ENCODE assay signal across 9 cellular contexts in the genomic region with DNA sequence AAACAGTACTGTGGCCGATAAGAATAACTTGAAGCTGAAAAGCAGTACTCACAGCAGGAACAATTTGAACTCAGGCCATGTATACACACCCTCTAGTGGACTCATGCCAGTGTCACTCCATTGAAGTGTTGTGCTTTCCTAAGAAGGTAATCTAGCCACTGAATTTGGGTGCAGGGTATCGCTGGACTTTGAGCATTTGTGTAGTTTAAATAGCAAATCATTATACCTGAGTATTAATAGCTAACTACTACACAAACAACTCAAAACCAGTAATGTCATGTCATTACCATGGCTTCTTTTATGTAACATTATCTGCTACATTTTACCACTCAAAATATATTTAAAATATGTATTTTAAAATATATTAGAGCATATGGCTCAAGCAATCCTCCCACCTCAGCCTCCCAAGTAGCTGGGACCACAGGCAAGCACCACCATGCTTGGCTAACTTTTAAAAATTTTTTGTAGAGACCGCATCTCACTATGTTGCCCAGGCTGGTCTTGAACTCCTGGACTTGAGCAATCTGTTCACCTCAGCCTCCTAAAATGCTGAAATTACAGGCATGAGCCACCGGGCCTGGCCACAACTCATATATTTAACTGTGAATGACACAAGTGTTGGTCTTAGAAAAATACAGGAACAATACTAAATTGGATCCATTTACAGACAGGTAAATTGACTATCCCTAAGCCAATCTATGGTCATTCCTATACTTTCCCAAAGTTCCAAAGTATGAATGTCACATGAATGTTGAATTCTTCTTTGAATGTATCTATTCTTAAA. TPM values are rescaled to one million over a fixed set of nuclear protein-coding genes. Genes with fewer than 3 reads are reported as not detected.
A peak's percentile ranks its signal among the peaks of the same experiment; 100 is the strongest.
DNase-seq lines count a peak whose midpoint lies in the region; ATAC-seq and TF ChIP-seq lines count a peak whose summit lies in the region.
"Had no signal": no experiment of that assay in that cellular context is flagged by ENCODE, and none has a peak within 500 bp of the region (broad histone marks: within the 10 kb centered on the region; RNA-seq: fewer than 3 reads in every experiment).

No MANE protein-coding gene starts in this region.

- no peak overlapping the region for H3K14ac ChIP-seq in H9 (ENCODE audit: insufficient read depth, low read length)

- H3K27ac Mint-ChIP-seq in H9: peak overlapping the region in 1 of 3 experiments; percentile 52; a peak in 1 of 7 replicates

- H3K4me1 ChIP-seq in H9 (ENCODE audit: insufficient read depth, low read length) (no peaks in the 10 kb centered on the region), ascending aorta (peaks cover 0 to 20% of the 10 kb centered on the region in 2 donors)

- no peak overlapping the region for H2BK5ac ChIP-seq in H9 (ENCODE audit: insufficient read length, low read length)

- H3K36me3 Mint-ChIP-seq in H9 (ENCODE audit: insufficient read depth in 1 of 3, low read depth in 3 of 3): peaks cover 29 to 70% (median 53%) of the 10 kb centered on the region in 3 experiments; a peak in 6 of 7 replicates

- H4K5ac ChIP-seq in H9 (ENCODE audit: insufficient read length, low read depth, low read length): no peak overlapping the region

- TF ChIP-seq CTCF in H9 (conservative IDR thresholded peaks at IDR 0.05) (peak; percentile 37; the same call in 2 of the 3 replicates), ascending aorta (IDR thresholded peaks at IDR 0.05) (no peak)

- no peak overlapping the region for H4K8ac ChIP-seq in H9 (replicated peaks; ENCODE audit: insufficient read length, low read depth, low read length)

- intact Hi-C loops in ascending aorta (cut with DNase I): no loop called here

- H3K9ac ChIP-seq in H9 (ENCODE audit: extremely low read depth, insufficient read length, low read length): no peak overlapping the region

- H3K27me3 ChIP-seq in H9 (ENCODE audit: insufficient read depth, low read length) (no peaks in the 10 kb centered on the region), ascending aorta (no peaks in the 10 kb centered on the region)

- H2BK15ac ChIP-seq in H9 (ENCODE audit: low read depth, low read length): no peak overlapping the region

- H3K4me3 Mint-ChIP-seq in H9: no peak overlapping the region
- H3K4me3 Mint-ChIP-seq: stimulated activated naive B cell treated with anti-CD40 and anti-IgM and Interleukin-4, amounts not matched to agents 10 μg/mL and 1 μg/mL and 100 μg/mL, for 72 hours had no signal

- no peak overlapping the region for H3K4ac ChIP-seq in H9 (ENCODE audit: low read depth, low read length)

- H3T11ph ChIP-seq in H9 (ENCODE audit: low read length): no peak overlapping the region

- in situ Hi-C loops in ACHN (cut with HindIII; ENCODE audit: low pct_ligation_motif_present, low pct_unique_long_range_greater_than_20kb, low sequenced_read_pairs): no loop called here

- no CpG with 5 or more reads among the region's 4 CpGs for WGBS in H9 (ENCODE audit: extremely low coverage, insufficient read length, low lambda C conversion rate)

- H2BK120ac ChIP-seq in H9 (ENCODE audit: low read depth, low read length, poor library complexity, severe bottlenecking): no peak overlapping the region

- H3K18ac ChIP-seq in H9 (ENCODE audit: insufficient read length, low read depth, low read length): no peak overlapping the region

- H4K91ac ChIP-seq in H9 (ENCODE audit: insufficient read length, low read depth, low read length): no peak overlapping the region

- no peaks in the 10 kb centered on the region for H3K9me3 Mint-ChIP-seq in H9
- H3K9me3 Mint-ChIP-seq: stimulated activated naive B cell treated with anti-CD40 and anti-IgM and Interleukin-4, amounts not matched to agents 10 μg/mL and 1 μg/mL and 100 μg/mL, for 72 hours had no signal

- H3K4me1 Mint-ChIP-seq in H9: no peaks in the 10 kb centered on the region

- H4K20me1 ChIP-seq in H9 (ENCODE audit: control insufficient read depth, insufficient read depth, insufficient read length): no peaks in the 10 kb centered on the region

- no peak overlapping the region for H2BK12ac ChIP-seq in H9 (ENCODE audit: insufficient read length, low read depth, low read length)

- no peaks in the 10 kb centered on the region for H3K27me3 Mint-ChIP-seq in H9 (ENCODE audit: low read depth)
- H3K27me3 Mint-ChIP-seq: stimulated activated naive B cell treated with anti-CD40 and anti-IgM and Interleukin-4, amounts not matched to agents 10 μg/mL and 1 μg/mL and 100 μg/mL, for 72 hours had no signal

- peaks cover 27 to 54% of the 10 kb centered on the region in 2 donors for H3K36me3 ChIP-seq in ascending aorta

- H3K79me1 ChIP-seq in H9 (ENCODE audit: insufficient read depth, low read depth, low read length, poor library complexity, severe bottlenecking): peaks cover 2% of the 10 kb centered on the region

- H3K9me3 ChIP-seq in H9 (ENCODE audit: control insufficient read depth, low read depth, low read length): no peaks in the 10 kb centered on the region
- no peaks in the 10 kb centered on the region for H3K9me3 ChIP-seq in ascending aorta

- DNase-seq in ACHN (peak; percentile 31), H9 (no peak), ascending aorta (ENCODE audit: low spot score in 2 of 2) (no peak), iris pigment epithelial cell (ENCODE audit: low read depth) (peak; percentile 51)
- DNase-seq: stimulated activated naive B cell treated with anti-CD40 and anti-IgM and Interleukin-4, amounts not matched to agents 10 μg/mL and 1 μg/mL and 100 μg/mL, for 72 hours had no signal

- H3K4me2 ChIP-seq in H9 (ENCODE audit: insufficient read depth, insufficient read length, low read length): no peak overlapping the region

- H3K23ac ChIP-seq in H9 (ENCODE audit: insufficient read length, low read depth, low read length): no peak overlapping the region

- no peak overlapping the region for H3K4me3 ChIP-seq in ascending aorta

- H3K56ac ChIP-seq in H9 (ENCODE audit: insufficient read length, low read depth, low read length): no peak overlapping the region

- H2BK20ac ChIP-seq in H9 (ENCODE audit: low read depth, low read length, poor library complexity, severe bottlenecking): no peak overlapping the region

- no peaks in the 10 kb centered on the region for H3K23me2 ChIP-seq in H9 (ENCODE audit: insufficient read length, low read depth, low read length, poor library complexity, severe bottlenecking)

- ATAC-seq in HG03439 (IDR thresholded peaks at IDR 0.05; ENCODE audit: unreplicated experiment) (no peak), GM21360 (IDR thresholded peaks at IDR 0.05; ENCODE audit: unreplicated experiment) (no peak), GM21381 (IDR thresholded peaks at IDR 0.05; ENCODE audit: unreplicated experiment) (no peak), HG03520 (IDR thresholded peaks at IDR 0.05; ENCODE audit: unreplicated experiment) (no peak)
- ATAC-seq: stimulated activated naive B cell treated with anti-CD40 and anti-IgM and Interleukin-4, amounts not matched to agents 10 μg/mL and 1 μg/mL and 100 μg/mL, for 72 hours had no signal

- H3K27ac ChIP-seq in H9 (ENCODE audit: insufficient read length, low read depth, low read length): no peak overlapping the region
- H3K27ac ChIP-seq in ascending aorta: peak overlapping the region; percentile 36 to 47

- no peak overlapping the region for H2AFZ ChIP-seq in H9 (ENCODE audit: low read length)

- no peak overlapping the region for H2AK5ac ChIP-seq in H9 (ENCODE audit: insufficient read length, low read length)

- H3K79me2 ChIP-seq in H9 (ENCODE audit: insufficient read depth, low read length): no peaks in the 10 kb centered on the region

RNA-seq across cellular contexts. Expression of gene ARID4A, which starts 25.6 kb away (rescaled TPM):
- 12.9 and 13.2 TPM in 2 replicates for total RNA-seq in H9 (2021)
- 18.2 TPM for total RNA-seq in ascending aorta

RNA-seq across cellular contexts. Expression of gene PSMA3, which starts 28.1 kb away (rescaled TPM):
- total RNA-seq in H9 (2021) (340 and 342 TPM in 2 replicates), ascending aorta (83.3 TPM)

Comparison
In these comparisons a context has a peak if more than half of its experiments do, and no peak if none do; other contexts are left out.
1. DNase-seq: peak in ACHN (single experiment) and iris pigment epithelial cell (single experiment); none in H9 (single experiment) and ascending aorta (0 of 2).